In genomic region chr16:75456971-75457370, GRCh38 we compare ENCODE assay signal across 18 cellular contexts. TPM values are rescaled to one million over a fixed set of nuclear protein-coding genes. Genes with fewer than 3 reads are reported as not detected.
DNase-seq lines count a peak whose midpoint lies in the region; ATAC-seq, FAIRE-seq and TF ChIP-seq lines count a peak whose summit lies in the region.
"Had no signal": no experiment of that assay in that cellular context is flagged by ENCODE, and none has a peak within 500 bp of the region (broad histone marks: within the 10 kb centered on the region; RNA-seq: fewer than 3 reads in every experiment).

No MANE protein-coding gene starts in this region.

- no peak overlapping the region for H4K8ac ChIP-seq in H1 (ENCODE audit: extremely low read depth, insufficient read depth, low read length)

- no peak overlapping the region for H2BK5ac ChIP-seq in H1 (ENCODE audit: low read depth, low read length)

- H3K27me3 ChIP-seq in GM23338 (ENCODE audit: insufficient read depth) (no peaks in the 10 kb centered on the region), WERI-Rb-1 (ENCODE audit: insufficient read depth, low read depth, severe bottlenecking) (no peaks in the 10 kb centered on the region), H1 (replicated peaks in 1 of 4; ENCODE audit: control insufficient read depth in 3 of 4, extremely low read depth in 1 of 4, insufficient read depth in 3 of 4, low read length in 3 of 4) (no peaks in the 10 kb centered on the region), osteoblast (ENCODE audit: insufficient read depth, low read length) (no peaks in the 10 kb centered on the region)
- no peaks in the 10 kb centered on the region for H3K27me3 ChIP-seq in CD4-positive, alpha-beta memory T cell (ENCODE audit: insufficient read depth, low read length)
- H3K27me3 ChIP-seq: BLaER1 treated with 17β-estradiol and CSF1 and Interleukin-3, amounts not matched to agents 10 nM and 100 nM had no signal

- no peak overlapping the region for H3K4me3 Mint-ChIP-seq in GM23338
- no peak overlapping the region for H3K4me3 Mint-ChIP-seq in CD4-positive, alpha-beta memory T cell
- H3K4me3 Mint-ChIP-seq: IgD-negative memory B cell had no signal

- intact Hi-C loops in CD4-positive, alpha-beta memory T cell (cut with micrococcal nuclease), result no loop called here

- H3F3A ChIP-seq in GM23338 (replicated peaks; ENCODE audit: low read depth), result no peaks in the 10 kb centered on the region

- H2BK20ac ChIP-seq in H1 (ENCODE audit: low read length), result no peak overlapping the region

- H3K9me3 ChIP-seq in WERI-Rb-1 (ENCODE audit: severe bottlenecking), result no peaks in the 10 kb centered on the region
- H3K9me3 ChIP-seq in H1 (ENCODE audit: insufficient read depth in 2 of 2, low read depth in 1 of 2, low read length in 1 of 2), result no peaks in the 10 kb centered on the region
- H3K9me3 ChIP-seq in osteoblast (ENCODE audit: low read depth, low read length), result no peaks in the 10 kb centered on the region
- no peaks in the 10 kb centered on the region for H3K9me3 ChIP-seq in CD4-positive, alpha-beta memory T cell (ENCODE audit: control insufficient read depth in 1 of 2, low read length in 2 of 2)
- H3K9me3 ChIP-seq: BLaER1 treated with 17β-estradiol and CSF1 and Interleukin-3, amounts not matched to agents 10 nM and 100 nM had no signal

- H3K27ac ChIP-seq in GM23338 (ENCODE audit: low read depth) (0 out of 2 replicates have a peak overlapping the region, but pooled peaks have one; percentile 28), WERI-Rb-1 (peak overlapping the region; percentile 78), H1 (ENCODE audit: low read depth, low read length) (no peak overlapping the region), osteoblast (ENCODE audit: low read depth, low read length) (no peak overlapping the region)
- no peak overlapping the region for H3K27ac ChIP-seq in CD4-positive, alpha-beta memory T cell (ENCODE audit: low read depth, low read length)
- H3K27ac ChIP-seq: BLaER1 treated with 17β-estradiol and CSF1 and Interleukin-3, amounts not matched to agents 10 nM and 100 nM; SK-N-MC had no signal

- no peak overlapping the region for H3K23ac ChIP-seq in H1 (ENCODE audit: insufficient read length)

- peaks cover 13% of the 10 kb centered on the region for H3K79me1 ChIP-seq in H1 (ENCODE audit: low read depth, low read length)

- TF ChIP-seq POLR2A in H1 (IDR thresholded peaks at IDR 0.05; ENCODE audit: control extremely low read depth in 1 of 2, low read depth in 2 of 2, low read length in 2 of 2), result no peak

- H3K56ac ChIP-seq in H1 (replicated peaks; ENCODE audit: insufficient read length, low read depth, low read length), result no peak overlapping the region

- peaks cover 53% of the 10 kb centered on the region for H3K4me1 Mint-ChIP-seq in GM23338
- H3K4me1 Mint-ChIP-seq in CD4-positive, alpha-beta memory T cell, result peaks cover 50 to 87% (median 70%) of the 10 kb centered on the region in 4 donors

- peaks cover 100% of the 10 kb centered on the region for H3K79me2 ChIP-seq in GM23338 (replicated peaks; ENCODE audit: insufficient read depth)
- H3K79me2 ChIP-seq in H1 (ENCODE audit: control insufficient read depth in 1 of 2, insufficient read depth in 2 of 2, low read length in 2 of 2), result peaks cover 12 to 92% of the 10 kb centered on the region in 2 experiments
- peaks cover 90% of the 10 kb centered on the region for H3K79me2 ChIP-seq in osteoblast (ENCODE audit: insufficient read depth, low read length)

- H3K36me3 ChIP-seq in GM23338 (ENCODE audit: insufficient read depth) (no peaks in the 10 kb centered on the region), WERI-Rb-1 (no peaks in the 10 kb centered on the region; the same call in 1 of the 2 replicates), H1 (ENCODE audit: control insufficient read depth in 2 of 4, insufficient read depth in 4 of 4, low read length in 3 of 4) (no peaks in the 10 kb centered on the region), osteoblast (ENCODE audit: insufficient read depth, low read length) (no peaks in the 10 kb centered on the region)
- H3K36me3 ChIP-seq in CD4-positive, alpha-beta memory T cell (ENCODE audit: insufficient read depth, low read length), result no peaks in the 10 kb centered on the region

- POLR2A ChIA-PET in H1 (lab: Charles Lee; ENCODE audit: partially characterized antibody), result interaction anchor here (0.9 to 3.7 kb wide), 3 partner anchors 12 to 38 kb away, joined by 3 to 21 read pairs (median 9); partner anchors contain the start of gene CFDP1
- POLR2A ChIA-PET in CD4-positive, alpha-beta memory T cell (lab: Charles Lee; ENCODE audit: partially characterized antibody), result interaction anchor here (1.0 kb wide), 1 partner anchor 23 kb away, joined by 3 read pairs; the partner anchor contains the start of gene CFDP1

- no peak overlapping the region for H4K5ac ChIP-seq in H1 (ENCODE audit: insufficient read length, low read depth, low read length)

- no peak for TF ChIP-seq EP300 in H1 (IDR thresholded peaks at IDR 0.05; ENCODE audit: borderline replicate concordance in 1 of 2, low read depth in 2 of 2, low read length in 2 of 2)

- H4K20me1 ChIP-seq in GM23338 (replicated peaks; ENCODE audit: insufficient read depth), result peaks cover 73% of the 10 kb centered on the region
- H4K20me1 ChIP-seq in H1 (replicated peaks in 1 of 2; ENCODE audit: control insufficient read depth in 1 of 2, insufficient read depth in 2 of 2, low read length in 2 of 2), result peaks cover 7 to 26% of the 10 kb centered on the region in 2 experiments
- H4K20me1 ChIP-seq in osteoblast (ENCODE audit: insufficient read depth, low read length), result peaks cover 42% of the 10 kb centered on the region

- no peak for TF ChIP-seq RAD21 in H1 (IDR thresholded peaks at IDR 0.05 in 1 of 2, conservative IDR thresholded peaks at IDR 0.05 in 1 of 2; ENCODE audit: low read depth in 2 of 2, low read length in 2 of 2)

- peaks cover 7% of the 10 kb centered on the region for H3K27me3 Mint-ChIP-seq in GM23338 (ENCODE audit: insufficient read depth, low read depth, poor library complexity)
- no peaks in the 10 kb centered on the region for H3K27me3 Mint-ChIP-seq in CD4-positive, alpha-beta memory T cell
- H3K27me3 Mint-ChIP-seq: IgD-negative memory B cell had no signal

- CTCF ChIA-PET in H1 (lab: Charles Lee; ENCODE audit: partially characterized antibody), result interaction anchor here (0.6 to 2.4 kb wide), 8 partner anchors 8 to 1927 kb away, joined by 3 to 16 read pairs (median 4); partner anchors contain the start of gene TMEM170A
- CTCF ChIA-PET in CD4-positive, alpha-beta memory T cell (lab: Charles Lee; ENCODE audit: partially characterized antibody), result interaction anchor here (0.9 to 1.5 kb wide), 4 partner anchors 33 to 223 kb away, joined by 3 to 5 read pairs (median 3); no protein-coding TSS in a partner anchor

- H2AFZ ChIP-seq in GM23338, result no peak overlapping the region
- no peak overlapping the region for H2AFZ ChIP-seq in H1 (ENCODE audit: low read length)
- H2AFZ ChIP-seq in osteoblast (ENCODE audit: low read length), result no peak overlapping the region

- 76% methylated on average over 1 of the region's 1 CpG; no CpG with 5 or more reads in 1 of the 2 experiments for WGBS in H1 (ENCODE audit: extremely low coverage in 1 of 2, insufficient coverage in 1 of 2, insufficient read length in 1 of 2, insufficient replicate concordance in 2 of 2, low coverage in 1 of 2, low lambda C conversion rate in 2 of 2, missing lambda C conversion rate in 1 of 2), 2 experiments

- H2BK12ac ChIP-seq in H1 (ENCODE audit: low read depth, low read length), result 0 out of 2 replicates have a peak overlapping the region, but pooled peaks have one; percentile 12

- no peaks in the 10 kb centered on the region for H3K23me2 ChIP-seq in H1 (ENCODE audit: low read depth, low read length)

- H4K91ac ChIP-seq in H1 (replicated peaks; ENCODE audit: insufficient read length, low read length), result no peak overlapping the region

- no peak overlapping the region for H2BK15ac ChIP-seq in H1 (ENCODE audit: low read length)

- H3K14ac ChIP-seq in H1 (ENCODE audit: insufficient read length), result no peak overlapping the region

- no peak overlapping the region for H3K18ac ChIP-seq in H1 (ENCODE audit: extremely low read depth, low read length)

- H3K4me2 ChIP-seq in GM23338, result 0 out of 2 replicates have a peak overlapping the region, but pooled peaks have one; percentile 32
- H3K4me2 ChIP-seq in H1 (ENCODE audit: insufficient read depth in 1 of 2, low read depth in 2 of 2, low read length in 2 of 2), result no peak overlapping the region
- H3K4me2 ChIP-seq in osteoblast (ENCODE audit: insufficient read depth, low read length), result no peak overlapping the region

- H2AK5ac ChIP-seq in H1 (ENCODE audit: low read depth, low read length), result no peak overlapping the region

- H3K4me3 ChIP-seq in GM23338 (no peak overlapping the region), WERI-Rb-1 (ENCODE audit: low read depth, low read length) (no peak overlapping the region), H1 (ENCODE audit: extremely low read depth in 1 of 4, insufficient read depth in 2 of 4, low read depth in 3 of 4, low read length in 4 of 4) (no peak overlapping the region), osteoblast (ENCODE audit: insufficient read depth, low read length) (no peak overlapping the region)
- H3K4me3 ChIP-seq in CD4-positive, alpha-beta memory T cell (ENCODE audit: low read length in 2 of 2), result no peak overlapping the region
- H3K4me3 ChIP-seq: BLaER1 treated with 17β-estradiol and CSF1 and Interleukin-3, amounts not matched to agents 10 nM and 100 nM; SK-N-MC had no signal

- no peaks in the 10 kb centered on the region for H3K9me2 ChIP-seq in GM23338 (ENCODE audit: insufficient read depth)

- no peak; the same call in 2 of the 3 replicates for ATAC-seq in GM23338
- ATAC-seq in GM18519 (IDR thresholded peaks at IDR 0.05; ENCODE audit: low FRiP score, unreplicated experiment), result no peak

- FAIRE-seq in H1 (lab: Jason Lieb, UNC), result no peak

- H2BK120ac ChIP-seq in H1 (replicated peaks; ENCODE audit: low read depth, low read length), result no peak overlapping the region

- no peak overlapping the region for H3K9ac ChIP-seq in H1 (replicated peaks in 1 of 4; ENCODE audit: extremely low read depth in 1 of 4, low read depth in 3 of 4, low read length in 3 of 4)
- H3K9ac ChIP-seq: BLaER1 treated with 17β-estradiol and CSF1 and Interleukin-3, amounts not matched to agents 10 nM and 100 nM had no signal

- DNase-seq in GM23338 (ENCODE audit: low spot score) (no peak), WERI-Rb-1 (peak; percentile 60), H1 (ENCODE audit: low read depth in 1 of 2, low spot score in 2 of 2) (no peak), osteoblast (ENCODE audit: insufficient read length, low spot score, missing footprints) (peak; percentile 51), NCI-H226 (no peak), occipital lobe (lab: John Stamatoyannopoulos, UW) (no peak)
- no peak for DNase-seq in CD4-positive, alpha-beta memory T cell
- DNase-seq: EL, H7, NCI-H1436 treated with DMSO at 0.1 percent for 48 hours, NCI-H2081, NCI-H2227 treated with DMSO at 0.1 percent for 48 hours, NCI-H526 treated with DMSO at 0.1 percent for 48 hours had no signal

- TF ChIP-seq CTCF in GM23338 (conservative IDR thresholded peaks at IDR 0.05; ENCODE audit: low read depth in 2 of 2) (no peak), WERI-Rb-1 (IDR thresholded peaks at IDR 0.05; ENCODE audit: low read depth, low read length) (no peak), H1 (IDR thresholded peaks at IDR 0.05; ENCODE audit: control extremely low read depth in 1 of 3, insufficient read depth in 1 of 3, low read depth in 1 of 3, low read length in 3 of 3) (no peak), osteoblast (IDR thresholded peaks at IDR 0.05; ENCODE audit: extremely low read depth, low read depth, low read length) (no peak)

- H3K9me3 Mint-ChIP-seq in GM23338, result no peaks in the 10 kb centered on the region
- peaks cover 0 to 1% (median 0%) of the 10 kb centered on the region in 8 donors for H3K9me3 Mint-ChIP-seq in CD4-positive, alpha-beta memory T cell
- H3K9me3 Mint-ChIP-seq: IgD-negative memory B cell had no signal

- H3K4me1 ChIP-seq in GM23338 (ENCODE audit: insufficient read depth) (peaks cover 26% of the 10 kb centered on the region), H1 (replicated peaks in 1 of 4; ENCODE audit: control insufficient read depth in 3 of 4, insufficient read depth in 4 of 4, low read length in 3 of 4) (peaks cover 3 to 6% (median 4%) of the 10 kb centered on the region in 4 experiments; a peak in 6 of 7 replicates), osteoblast (ENCODE audit: insufficient read depth, low read length) (no peaks in the 10 kb centered on the region)
- peaks cover 40% of the 10 kb centered on the region for H3K4me1 ChIP-seq in CD4-positive, alpha-beta memory T cell (ENCODE audit: insufficient read depth, low read length)

- H3K27ac Mint-ChIP-seq in GM23338, result no peak overlapping the region
- H3K27ac Mint-ChIP-seq in CD4-positive, alpha-beta memory T cell, result peak overlapping the region in 3 of 7 donors; percentile 50 to 80 (median 59)

- no peak overlapping the region for H3K4ac ChIP-seq in H1 (replicated peaks; ENCODE audit: insufficient read length, low read depth, low read length)

- peaks cover 7% of the 10 kb centered on the region; the same call in 2 of the 3 replicates for H3K36me3 Mint-ChIP-seq in GM23338 (ENCODE audit: low read depth)
- H3K36me3 Mint-ChIP-seq in CD4-positive, alpha-beta memory T cell, result peaks cover 15% of the 10 kb centered on the region in 2 donors

RNA-seq across cellular contexts. Expression of gene TMEM170A, which starts 7.5 kb away (rescaled TPM):
- 68.5 and 72.0 TPM in 2 replicates for total RNA-seq in GM23338 (2014; rRNA removed; shearing (Covaris generic))
- polyA plus RNA-seq in GM23338 (2016; fragmentation: Nextera tagmentation; extraction: Ambion mirVana), result 28.5 and 31.0 TPM in 2 replicates
- total RNA-seq in H1 (2021; fragmentation: NEBNext Ultra II Directional; extraction: Animal tissue kit (Norgen Biotek cat#: 25700)), result 52.8 and 56.6 TPM in 2 replicates
- polyA plus RNA-seq in H1 (2011; rRNA removed), result 21.1 and 22.9 TPM in 2 replicates
- 25.1 TPM for polyA plus RNA-seq in H1 (2011; cell fraction: cytosol; rRNA removed)
- 12.3 TPM for polyA plus RNA-seq in H1 (2011; cell fraction: nucleus; rRNA removed)
- polyA plus RNA-seq in H1 (2012, experiment 1 of 2), result 18.4 to 30.7 TPM (median 23.8 TPM) in 4 replicates
- polyA plus RNA-seq in H1 (2012, experiment 2 of 2), result 9.8 TPM
- polyA plus RNA-seq in H1 (2013, experiment 1 of 2), result 31.1 TPM
- polyA plus RNA-seq in H1 (2013, experiment 2 of 2), result 37.3 TPM
- polyA minus RNA-seq in H1 (2011; rRNA and poly(A)+ RNA removed), result 45.5 and 49.2 TPM in 2 replicates
- polyA minus RNA-seq in H1 (2011; cell fraction: cytosol; rRNA and poly(A)+ RNA removed), result 22.3 TPM
- polyA minus RNA-seq in H1 (2011; cell fraction: nucleus; rRNA and poly(A)+ RNA removed), result 27.2 TPM
- total RNA-seq in osteoblast, result 11.6 and 13.6 TPM in 2 replicates
- 10 to 100 TPM; 50.7 to 54.3 TPM for total RNA-seq in CD4-positive, alpha-beta memory T cell
- 10 to 100 TPM; 40.6 to 44.1 TPM for polyA plus RNA-seq in CD4-positive, alpha-beta memory T cell
- total RNA-seq in occipital lobe, result 30.7 TPM

RNA-seq across cellular contexts. Expression of gene CFDP1, which starts 23.7 kb away (rescaled TPM):
- total RNA-seq in GM23338 (2014; rRNA removed; shearing (Covaris generic)), result 89.9 and 90.3 TPM in 2 replicates
- polyA plus RNA-seq in GM23338 (2016; fragmentation: Nextera tagmentation; extraction: Ambion mirVana) (199 and 224 TPM in 2 replicates), H1 (2011; rRNA removed) (22.5 and 25.5 TPM in 2 replicates)
- total RNA-seq in H1 (2021; fragmentation: NEBNext Ultra II Directional; extraction: Animal tissue kit (Norgen Biotek cat#: 25700)), result 76.9 and 77.3 TPM in 2 replicates
- polyA plus RNA-seq in H1 (2011; cell fraction: cytosol; rRNA removed), result 75.0 TPM
- polyA plus RNA-seq in H1 (2011; cell fraction: nucleus; rRNA removed), result 10.9 TPM
- 79.8 to 101 TPM (median 87.5 TPM) in 4 replicates for polyA plus RNA-seq in H1 (2012, experiment 1 of 2)
- 16.6 TPM for polyA plus RNA-seq in H1 (2012, experiment 2 of 2)
- 108 TPM for polyA plus RNA-seq in H1 (2013, experiment 1 of 2)
- 114 TPM for polyA plus RNA-seq in H1 (2013, experiment 2 of 2)
- 15.2 and 27.2 TPM in 2 replicates for polyA minus RNA-seq in H1 (2011; rRNA and poly(A)+ RNA removed)
- 17.5 TPM for polyA minus RNA-seq in H1 (2011; cell fraction: cytosol; rRNA and poly(A)+ RNA removed)
- 39.8 TPM for polyA minus RNA-seq in H1 (2011; cell fraction: nucleus; rRNA and poly(A)+ RNA removed)
- total RNA-seq in osteoblast (37.7 and 41.3 TPM in 2 replicates), occipital lobe (37.3 TPM)
- total RNA-seq in CD4-positive, alpha-beta memory T cell, result 10 to 100 TPM; 41.8 to 42.4 TPM
- 10 to 100 TPM; 37.1 to 42.0 TPM for polyA plus RNA-seq in CD4-positive, alpha-beta memory T cell

RNA-seq across cellular contexts. Expression of gene CHST6, which starts 38.3 kb away (rescaled TPM):
- 13.2 and 22.2 TPM in 2 replicates for total RNA-seq in GM23338 (2014; rRNA removed; shearing (Covaris generic))
- polyA plus RNA-seq in GM23338 (2016; fragmentation: Nextera tagmentation; extraction: Ambion mirVana) (2.7 and 3.3 TPM in 2 replicates), H1 (2011; rRNA removed) (18.2 and 26.5 TPM in 2 replicates)
- total RNA-seq in H1 (2021; fragmentation: NEBNext Ultra II Directional; extraction: Animal tissue kit (Norgen Biotek cat#: 25700)), result 25.4 and 26.4 TPM in 2 replicates
- 15.2 TPM for polyA plus RNA-seq in H1 (2011; cell fraction: cytosol; rRNA removed)
- polyA plus RNA-seq in H1 (2011; cell fraction: nucleus; rRNA removed), result 27.0 TPM
- 11.5 to 16.3 TPM (median 14.7 TPM) in 4 replicates for polyA plus RNA-seq in H1 (2012, experiment 1 of 2)
- polyA plus RNA-seq in H1 (2012, experiment 2 of 2), result 14.3 TPM
- 14.9 TPM for polyA plus RNA-seq in H1 (2013, experiment 1 of 2)
- 15.6 TPM for polyA plus RNA-seq in H1 (2013, experiment 2 of 2)
- 20.6 and 25.1 TPM in 2 replicates for polyA minus RNA-seq in H1 (2011; rRNA and poly(A)+ RNA removed)
- 20.6 TPM for polyA minus RNA-seq in H1 (2011; cell fraction: cytosol; rRNA and poly(A)+ RNA removed)
- 18.2 TPM for polyA minus RNA-seq in H1 (2011; cell fraction: nucleus; rRNA and poly(A)+ RNA removed)
- total RNA-seq in osteoblast (1.1 and 1.5 TPM in 2 replicates), occipital lobe (0.94 TPM)
- total RNA-seq in CD4-positive, alpha-beta memory T cell, result under 1 TPM in 1 of 2 experiments, not detected in 1; 0.06 TPM
- not detected for polyA plus RNA-seq in CD4-positive, alpha-beta memory T cell
- total RNA-seq: HT-29 had no signal

Comparison
In these comparisons a context has a peak if more than half of its experiments do, and no peak if none do; other contexts are left out.
1. DNase-seq: peak in WERI-Rb-1 (single experiment) and osteoblast (single experiment); none in GM23338 (single experiment), H1 (0 of 2), NCI-H226 (single experiment), CD4-positive, alpha-beta memory T cell (0 of 5) and occipital lobe (single experiment).
2. H3K27ac ChIP-seq: peak in GM23338 (single experiment) and WERI-Rb-1 (single experiment); none in H1 (single experiment), osteoblast (single experiment) and CD4-positive, alpha-beta memory T cell (single experiment).